Comparison of ENCODE assay signal across 11 cellular contexts in the genomic region with DNA sequence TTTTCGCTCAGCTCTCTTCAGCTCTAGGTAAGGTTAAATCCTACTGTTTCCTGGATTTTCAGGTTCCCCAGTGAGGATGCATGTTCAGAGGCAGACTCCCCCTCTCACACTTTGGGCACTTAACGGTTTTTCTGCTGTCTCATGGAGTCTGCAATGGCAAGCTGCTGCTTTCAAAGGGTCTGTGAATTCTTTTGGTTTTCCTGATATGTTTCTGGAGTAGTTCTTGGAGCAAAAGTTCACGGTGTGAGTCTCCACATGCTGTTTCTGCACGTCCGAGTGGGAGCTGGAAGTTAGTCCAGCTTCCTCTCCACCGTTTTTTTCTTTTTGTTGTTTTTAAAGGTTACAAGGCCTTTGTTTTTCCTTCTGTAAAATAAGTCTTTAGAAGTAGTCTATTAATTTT. TPM values are rescaled to one million over a fixed set of nuclear protein-coding genes. Genes with fewer than 3 reads are reported as not detected.
DNase-seq lines count a peak whose midpoint lies in the region; ATAC-seq, FAIRE-seq and TF ChIP-seq lines count a peak whose summit lies in the region.
"Had no signal": no experiment of that assay in that cellular context is flagged by ENCODE, and none has a peak within 500 bp of the region (broad histone marks: within the 10 kb centered on the region; RNA-seq: fewer than 3 reads in every experiment).

No MANE protein-coding gene starts in this region.

- H3K9me3 Mint-ChIP-seq in activated T-cell treated with anti-CD3 and anti-CD28 coated beads, Interleukin-2, amount 50 U/mL, for 72 hours = no peaks in the 10 kb centered on the region
- H3K9me3 Mint-ChIP-seq in activated T-cell treated with anti-CD3 and anti-CD28 coated beads, Interleukin-2, amount 50 U/mL, for 4 hours = no peaks in the 10 kb centered on the region
- peaks cover 6% of the 10 kb centered on the region; the same call in 1 of the 2 replicates for H3K9me3 Mint-ChIP-seq in WTC11
- no peaks in the 10 kb centered on the region for H3K9me3 Mint-ChIP-seq in activated CD4-positive, alpha-beta memory T cell treated with anti-CD3 and anti-CD28 coated beads, Interleukin-2, amount 10 ng/mL, durations not matched to agents 7 days and 5 days

- DNase-seq in activated T-cell treated with anti-CD3 and anti-CD28 coated beads, Interleukin-2, amount 50 U/mL, for 72 hours = no peak
- no peak for DNase-seq in activated T-cell treated with anti-CD3 and anti-CD28 coated beads, Interleukin-2, amount 50 U/mL, for 4 hours
- no peak for DNase-seq in WTC11 (ENCODE audit: low spot score)
- no peak for DNase-seq in foreskin keratinocyte
- peak; percentile 72 for DNase-seq in smooth muscle cell of the brain vasculature (ENCODE audit: low read depth, low spot score)
- no peak for DNase-seq in DMS79 (lab: John Stamatoyannopoulos, UW)
- no peak for DNase-seq in activated CD4-positive, alpha-beta memory T cell treated with anti-CD3 and anti-CD28 coated beads, Interleukin-2, amount 10 ng/mL, durations not matched to agents 7 days and 5 days
- DNase-seq in H54 (ENCODE audit: insufficient read length, low spot score) = no peak
- DNase-seq: NCI-H1436 treated with DMSO at 0.1 percent for 48 hours; nucleus accumbens; stimulated activated CD4-positive, alpha-beta T cell treated with anti-CD3 and anti-CD28 coated beads, Interleukin-4, amount 100 ng/mL, for 1 hour had no signal

- TF ChIP-seq POLR2A in H54 (IDR thresholded peaks at IDR 0.05; ENCODE audit: low read depth, low read length) = no peak

- POLR2A ChIA-PET in WTC11 (lab: Charles Lee) = no interaction called here
- POLR2A ChIA-PET in activated CD4-positive, alpha-beta memory T cell treated with anti-CD3 and anti-CD28 coated beads, Interleukin-2, amount 10 ng/mL, durations not matched to agents 7 days and 5 days (lab: Charles Lee) = interaction anchor here (1.3 to 2.9 kb wide), 2 partner anchors 25 to 66 kb away, joined by 3 to 14 read pairs; a partner anchor contains a TSS

- no peak for FAIRE-seq in H54 (lab: Jason Lieb, UNC)

- H3K36me3 Mint-ChIP-seq in activated T-cell treated with anti-CD3 and anti-CD28 coated beads, Interleukin-2, amount 50 U/mL, for 72 hours (ENCODE audit: insufficient read depth in 2 of 2) = peaks cover 0 to 8% of the 10 kb centered on the region in 2 donors
- peaks cover 3% of the 10 kb centered on the region for H3K36me3 Mint-ChIP-seq in activated T-cell treated with anti-CD3 and anti-CD28 coated beads, Interleukin-2, amount 50 U/mL, for 4 hours (ENCODE audit: insufficient read depth)
- H3K36me3 Mint-ChIP-seq in WTC11 = peaks cover 6% of the 10 kb centered on the region; the same call in 1 of the 2 replicates
- peaks cover 26% of the 10 kb centered on the region for H3K36me3 Mint-ChIP-seq in activated CD4-positive, alpha-beta memory T cell treated with anti-CD3 and anti-CD28 coated beads, Interleukin-2, amount 10 ng/mL, durations not matched to agents 7 days and 5 days (ENCODE audit: low read depth)

- H3K27ac Mint-ChIP-seq in activated T-cell treated with anti-CD3 and anti-CD28 coated beads, Interleukin-2, amount 50 U/mL, for 72 hours = no peak overlapping the region
- H3K27ac Mint-ChIP-seq in WTC11 = 0 out of 2 replicates have a peak overlapping the region, but pooled peaks have one; percentile 15
- H3K27ac Mint-ChIP-seq in activated CD4-positive, alpha-beta memory T cell treated with anti-CD3 and anti-CD28 coated beads, Interleukin-2, amount 10 ng/mL, durations not matched to agents 7 days and 5 days = no peak overlapping the region

- H3K27me3 Mint-ChIP-seq in activated T-cell treated with anti-CD3 and anti-CD28 coated beads, Interleukin-2, amount 50 U/mL, for 72 hours (ENCODE audit: low read depth) = no peaks in the 10 kb centered on the region
- no peaks in the 10 kb centered on the region for H3K27me3 Mint-ChIP-seq in activated T-cell treated with anti-CD3 and anti-CD28 coated beads, Interleukin-2, amount 50 U/mL, for 4 hours (ENCODE audit: low read depth)
- peaks cover 8% of the 10 kb centered on the region for H3K27me3 Mint-ChIP-seq in WTC11 (ENCODE audit: low read depth)
- no peaks in the 10 kb centered on the region for H3K27me3 Mint-ChIP-seq in activated CD4-positive, alpha-beta memory T cell treated with anti-CD3 and anti-CD28 coated beads, Interleukin-2, amount 10 ng/mL, durations not matched to agents 7 days and 5 days

- H3K27me3 ChIP-seq in foreskin keratinocyte = no peaks in the 10 kb centered on the region

- TF ChIP-seq CTCF in WTC11 (IDR thresholded peaks at IDR 0.05) (no peak), foreskin keratinocyte (conservative IDR thresholded peaks at IDR 0.05) (no peak)

- CTCF ChIA-PET in WTC11 (lab: Charles Lee) = no interaction called here
- CTCF ChIA-PET in activated CD4-positive, alpha-beta memory T cell treated with anti-CD3 and anti-CD28 coated beads, Interleukin-2, amount 10 ng/mL, durations not matched to agents 7 days and 5 days (lab: Charles Lee) = no interaction called here

- ATAC-seq in activated T-cell treated with anti-CD3 and anti-CD28 coated beads, Interleukin-2, amount 50 U/mL, for 72 hours (replicated peaks in 1 of 2) = no peak
- no peak for ATAC-seq in activated T-cell treated with anti-CD3 and anti-CD28 coated beads, Interleukin-2, amount 50 U/mL, for 4 hours
- ATAC-seq in WTC11 = no peak
- no peak for ATAC-seq in foreskin keratinocyte

- H3K4me1 Mint-ChIP-seq in activated T-cell treated with anti-CD3 and anti-CD28 coated beads, Interleukin-2, amount 50 U/mL, for 72 hours (ENCODE audit: low read depth) = peaks cover 24% of the 10 kb centered on the region
- peaks cover 44% of the 10 kb centered on the region for H3K4me1 Mint-ChIP-seq in activated T-cell treated with anti-CD3 and anti-CD28 coated beads, Interleukin-2, amount 50 U/mL, for 4 hours (ENCODE audit: low read depth)
- peaks cover 57% of the 10 kb centered on the region for H3K4me1 Mint-ChIP-seq in WTC11
- H3K4me1 Mint-ChIP-seq in activated CD4-positive, alpha-beta memory T cell treated with anti-CD3 and anti-CD28 coated beads, Interleukin-2, amount 10 ng/mL, durations not matched to agents 7 days and 5 days = peaks cover 44% of the 10 kb centered on the region

- peak overlapping the region; percentile 26 to 35 for H3K4me3 Mint-ChIP-seq in activated T-cell treated with anti-CD3 and anti-CD28 coated beads, Interleukin-2, amount 50 U/mL, for 72 hours
- no peak overlapping the region for H3K4me3 Mint-ChIP-seq in activated T-cell treated with anti-CD3 and anti-CD28 coated beads, Interleukin-2, amount 50 U/mL, for 4 hours
- no peak overlapping the region for H3K4me3 Mint-ChIP-seq in WTC11
- H3K4me3 Mint-ChIP-seq in activated CD4-positive, alpha-beta memory T cell treated with anti-CD3 and anti-CD28 coated beads, Interleukin-2, amount 10 ng/mL, durations not matched to agents 7 days and 5 days = no peak overlapping the region

- H3K27ac ChIP-seq in foreskin keratinocyte = peak overlapping the region; percentile 57

- peaks cover 41% of the 10 kb centered on the region for H3K4me1 ChIP-seq in foreskin keratinocyte

TF ChIP-seq in WTC11, 78 proteins besides CTCF, POLR2A, EP300 and RAD21 (continues in another document):
- TF ChIP-seq, protein P1, sequence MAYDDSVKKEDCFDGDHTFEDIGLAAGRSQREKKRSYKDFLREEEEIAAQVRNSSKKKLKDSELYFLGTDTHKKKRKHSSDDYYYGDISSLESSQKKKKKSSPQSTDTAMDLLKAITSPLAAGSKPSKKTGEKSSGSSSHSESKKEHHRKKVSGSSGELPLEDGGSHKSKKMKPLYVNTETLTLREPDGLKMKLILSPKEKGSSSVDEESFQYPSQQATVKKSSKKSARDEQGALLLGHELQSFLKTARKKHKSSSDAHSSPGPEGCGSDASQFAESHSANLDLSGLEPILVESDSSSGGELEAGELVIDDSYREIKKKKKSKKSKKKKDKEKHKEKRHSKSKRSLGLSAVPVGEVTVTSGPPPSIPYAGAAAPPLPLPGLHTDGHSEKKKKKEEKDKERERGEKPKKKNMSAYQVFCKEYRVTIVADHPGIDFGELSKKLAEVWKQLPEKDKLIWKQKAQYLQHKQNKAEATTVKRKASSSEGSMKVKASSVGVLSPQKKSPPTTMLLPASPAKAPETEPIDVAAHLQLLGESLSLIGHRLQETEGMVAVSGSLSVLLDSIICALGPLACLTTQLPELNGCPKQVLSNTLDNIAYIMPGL (CRISPR knock-in tag; IDR thresholded peaks at IDR 0.05) = no peak
- TF ChIP-seq, protein P2, sequence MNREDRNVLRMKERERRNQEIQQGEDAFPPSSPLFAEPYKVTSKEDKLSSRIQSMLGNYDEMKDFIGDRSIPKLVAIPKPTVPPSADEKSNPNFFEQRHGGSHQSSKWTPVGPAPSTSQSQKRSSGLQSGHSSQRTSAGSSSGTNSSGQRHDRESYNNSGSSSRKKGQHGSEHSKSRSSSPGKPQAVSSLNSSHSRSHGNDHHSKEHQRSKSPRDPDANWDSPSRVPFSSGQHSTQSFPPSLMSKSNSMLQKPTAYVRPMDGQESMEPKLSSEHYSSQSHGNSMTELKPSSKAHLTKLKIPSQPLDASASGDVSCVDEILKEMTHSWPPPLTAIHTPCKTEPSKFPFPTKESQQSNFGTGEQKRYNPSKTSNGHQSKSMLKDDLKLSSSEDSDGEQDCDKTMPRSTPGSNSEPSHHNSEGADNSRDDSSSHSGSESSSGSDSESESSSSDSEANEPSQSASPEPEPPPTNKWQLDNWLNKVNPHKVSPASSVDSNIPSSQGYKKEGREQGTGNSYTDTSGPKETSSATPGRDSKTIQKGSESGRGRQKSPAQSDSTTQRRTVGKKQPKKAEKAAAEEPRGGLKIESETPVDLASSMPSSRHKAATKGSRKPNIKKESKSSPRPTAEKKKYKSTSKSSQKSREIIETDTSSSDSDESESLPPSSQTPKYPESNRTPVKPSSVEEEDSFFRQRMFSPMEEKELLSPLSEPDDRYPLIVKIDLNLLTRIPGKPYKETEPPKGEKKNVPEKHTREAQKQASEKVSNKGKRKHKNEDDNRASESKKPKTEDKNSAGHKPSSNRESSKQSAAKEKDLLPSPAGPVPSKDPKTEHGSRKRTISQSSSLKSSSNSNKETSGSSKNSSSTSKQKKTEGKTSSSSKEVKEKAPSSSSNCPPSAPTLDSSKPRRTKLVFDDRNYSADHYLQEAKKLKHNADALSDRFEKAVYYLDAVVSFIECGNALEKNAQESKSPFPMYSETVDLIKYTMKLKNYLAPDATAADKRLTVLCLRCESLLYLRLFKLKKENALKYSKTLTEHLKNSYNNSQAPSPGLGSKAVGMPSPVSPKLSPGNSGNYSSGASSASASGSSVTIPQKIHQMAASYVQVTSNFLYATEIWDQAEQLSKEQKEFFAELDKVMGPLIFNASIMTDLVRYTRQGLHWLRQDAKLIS (CRISPR knock-in tag; IDR thresholded peaks at IDR 0.05; ENCODE audit: borderline replicate concordance) = no peak
- TF ChIP-seq TCF7 (CRISPR knock-in tag; IDR thresholded peaks at IDR 0.05; ENCODE audit: low read depth) = no peak

RNA-seq across cellular contexts. Expression of a gene that starts 35.5 kb away (rescaled TPM):
- 10 to 100 TPM; 20.2 to 23.5 TPM for total RNA-seq in activated T-cell treated with anti-CD3 and anti-CD28 coated beads, Interleukin-2, amount 50 U/mL, for 72 hours
- 10 to 100 TPM in 2 of 3 donors, 1 to 10 TPM in 1; 5.7 to 16.0 (median 14.2) TPM for total RNA-seq in activated T-cell treated with anti-CD3 and anti-CD28 coated beads, Interleukin-2, amount 50 U/mL, for 4 hours
- total RNA-seq in WTC11 (2021) (12.2 to 15.6 TPM (median 13.5 TPM) in 3 replicates), foreskin keratinocyte (19.0 and 31.7 TPM in 2 replicates)
- polyA plus RNA-seq in foreskin keratinocyte = 26.9 and 41.9 TPM in 2 replicates
- 10 to 100 TPM; 14.6 to 16.3 TPM for total RNA-seq in activated CD4-positive, alpha-beta memory T cell treated with anti-CD3 and anti-CD28 coated beads, Interleukin-2, amount 10 ng/mL, durations not matched to agents 7 days and 5 days

Comparison
In these comparisons a context has a peak if more than half of its experiments do, and no peak if none do; other contexts are left out.
1. H3K4me3 Mint-ChIP-seq: peak in activated T-cell treated with anti-CD3 and anti-CD28 coated beads, Interleukin-2, amount 50 U/mL, for 72 hours (2 of 2); none in activated T-cell treated with anti-CD3 and anti-CD28 coated beads, Interleukin-2, amount 50 U/mL, for 4 hours (single experiment), WTC11 (single experiment) and activated CD4-positive, alpha-beta memory T cell treated with anti-CD3 and anti-CD28 coated beads, Interleukin-2, amount 10 ng/mL, durations not matched to agents 7 days and 5 days (single experiment).